8 cellular contexts compared by ENCODE assay signal in genomic region chr14:22303589-22304195, GRCh38.
DNase-seq lines count a peak whose midpoint lies in the region; ATAC-seq and TF ChIP-seq lines count a peak whose summit lies in the region.

No MANE protein-coding gene starts in this region.

- H3K27ac Mint-ChIP-seq in T-cell (peak overlapping the region in 1 of 2 donors; percentile 69), Calu3 (ENCODE audit: unreplicated experiment) (no peak overlapping the region)

- CTCF ChIA-PET in T-cell (lab: Charles Lee): no interaction called here
- CTCF ChIA-PET in Calu3 (lab: Charles Lee): no interaction called here

- ATAC-seq in T-cell (replicated peaks in 1 of 4) (peak in 1 of 4 experiments; percentile 24), gastroesophageal sphincter (no peak), GM21390 (IDR thresholded peaks at IDR 0.05; ENCODE audit: unreplicated experiment) (no peak)

- H3K9me3 ChIP-seq in gastroesophageal sphincter: no peaks in the 10 kb centered on the region

- no peaks in the 10 kb centered on the region for H3K4me1 ChIP-seq in gastroesophageal sphincter

- H3K4me1 Mint-ChIP-seq in T-cell: no peaks in the 10 kb centered on the region
- peaks cover under 1% of the 10 kb centered on the region for H3K4me1 Mint-ChIP-seq in Calu3 (ENCODE audit: low read depth, unreplicated experiment)

- no TSS peak for BruUV-seq in Calu3 (replicated peaks; lab: Mats Ljungman, UMichigan)

- H3K27me3 Mint-ChIP-seq in T-cell (no peaks in the 10 kb centered on the region), Calu3 (ENCODE audit: unreplicated experiment) (peaks cover 3% of the 10 kb centered on the region)

- H3K9me3 Mint-ChIP-seq in T-cell (no peaks in the 10 kb centered on the region), Calu3 (ENCODE audit: low read depth, unreplicated experiment) (no peaks in the 10 kb centered on the region)

- POLR2A ChIA-PET in T-cell (lab: Charles Lee): no interaction called here

- no peak for TF ChIP-seq EP300 in gastroesophageal sphincter (IDR thresholded peaks at IDR 0.05)

- DNase-seq in AG08396 (ENCODE audit: low spot score) (peak; percentile 18), T-cell (no peak), medulla oblongata (ENCODE audit: extremely low spot score) (no peak), Calu3 (no peak), NCI-H2196 treated with DMSO at 0.1 percent for 48 hours (lab: John Stamatoyannopoulos, UW; ENCODE audit: unreplicated experiment) (no peak)

- peak overlapping the region; percentile 51 to 66 (median 61) for H3K4me3 Mint-ChIP-seq in T-cell
- no peak overlapping the region for H3K4me3 Mint-ChIP-seq in Calu3 (ENCODE audit: low read depth, unreplicated experiment)

- H3K27me3 ChIP-seq in gastroesophageal sphincter: peaks cover 22% of the 10 kb centered on the region

- TF ChIP-seq POLR2A in gastroesophageal sphincter (IDR thresholded peaks at IDR 0.05): no peak

- TF ChIP-seq CTCF in GM12873 (IDR thresholded peaks at IDR 0.05; ENCODE audit: insufficient read depth, low read depth, low read length, missing control alignments): peak; percentile 42
- TF ChIP-seq CTCF in gastroesophageal sphincter (IDR thresholded peaks at IDR 0.05): peak in 3 of 4 experiments; percentile 25 to 46 (median 29)
- TF ChIP-seq CTCF in Calu3 (IDR thresholded peaks at IDR 0.05; ENCODE audit: unreplicated experiment): no peak

- no peak overlapping the region for H3K4me3 ChIP-seq in gastroesophageal sphincter

- intact Hi-C loops in Calu3 (cut with micrococcal nuclease; ENCODE audit: unreplicated experiment): no loop called here

- no peak overlapping the region for H3K27ac ChIP-seq in gastroesophageal sphincter

- no peaks in the 10 kb centered on the region for H3K36me3 ChIP-seq in gastroesophageal sphincter

- H3K36me3 Mint-ChIP-seq in T-cell: no peaks in the 10 kb centered on the region
- H3K36me3 Mint-ChIP-seq in Calu3 (ENCODE audit: insufficient read depth, unreplicated experiment): no peaks in the 10 kb centered on the region

- 35 to 40% methylated on average over 4 to 5 of the region's 5 CpGs for WGBS in gastroesophageal sphincter (ENCODE audit: low coverage in 1 of 2), 2 donors
